Comparison of ENCODE assay signal across 1 cellular context in the genomic region with DNA sequence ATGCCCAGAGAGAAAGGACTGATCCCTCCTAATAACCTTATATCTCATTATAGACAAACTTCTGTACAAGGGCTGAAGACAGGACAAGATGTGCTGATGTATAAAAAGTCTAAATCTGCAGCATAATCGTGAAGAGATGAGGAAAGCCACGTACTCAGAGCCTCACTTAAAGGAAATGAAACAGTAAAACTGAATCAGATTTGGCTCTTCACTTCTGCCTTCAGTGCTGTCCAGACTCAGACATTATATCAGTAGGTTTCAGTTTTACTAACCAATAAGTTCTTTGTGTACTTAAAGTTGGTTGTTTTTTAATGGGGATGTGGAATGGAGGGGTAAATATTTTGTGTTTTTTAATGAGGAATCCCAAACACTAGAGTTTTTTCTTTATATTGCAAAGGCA.
TF ChIP-seq lines count a peak whose summit lies in the region.

No MANE protein-coding gene starts in this region.

TF ChIP-seq in HepG2, 621 proteins besides CTCF, POLR2A, EP300 and RAD21 (continued from another document):
- TF ChIP-seq, protein P1, sequence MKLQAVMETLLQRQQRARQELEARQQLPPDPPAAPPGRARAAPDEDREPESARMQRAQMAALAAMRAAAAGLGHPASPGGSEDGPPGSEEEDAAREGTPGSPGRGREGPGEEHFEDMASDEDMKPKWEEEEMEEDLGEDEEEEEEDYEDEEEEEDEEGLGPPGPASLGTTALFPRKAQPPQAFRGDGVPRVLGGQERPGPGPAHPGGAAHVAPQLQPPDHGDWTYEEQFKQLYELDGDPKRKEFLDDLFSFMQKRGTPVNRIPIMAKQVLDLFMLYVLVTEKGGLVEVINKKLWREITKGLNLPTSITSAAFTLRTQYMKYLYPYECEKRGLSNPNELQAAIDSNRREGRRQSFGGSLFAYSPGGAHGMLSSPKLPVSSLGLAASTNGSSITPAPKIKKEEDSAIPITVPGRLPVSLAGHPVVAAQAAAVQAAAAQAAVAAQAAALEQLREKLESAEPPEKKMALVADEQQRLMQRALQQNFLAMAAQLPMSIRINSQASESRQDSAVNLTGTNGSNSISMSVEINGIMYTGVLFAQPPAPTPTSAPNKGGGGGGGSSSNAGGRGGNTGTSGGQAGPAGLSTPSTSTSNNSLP (IDR thresholded peaks at IDR 0.05; ENCODE audit: low read depth, low read length) = no peak
- no peak for TF ChIP-seq ZFYVE20 (CRISPR knock-in tag; IDR thresholded peaks at IDR 0.05; ENCODE audit: borderline replicate concordance, low read depth)
- no peak for TF ChIP-seq SYNCRIP (IDR thresholded peaks at IDR 0.05; ENCODE audit: insufficient read depth, low read depth, low read length)
- no peak for TF ChIP-seq FOSL2 (CRISPR knock-in tag; IDR thresholded peaks at IDR 0.05)
- no peak for TF ChIP-seq SKI (IDR thresholded peaks at IDR 0.05; ENCODE audit: partially characterized antibody)
- no peak for TF ChIP-seq PITX1 (CRISPR knock-in tag; IDR thresholded peaks at IDR 0.05)
- no peak for TF ChIP-seq ZNF143 (CRISPR knock-in tag; IDR thresholded peaks at IDR 0.05)
- TF ChIP-seq, protein P2, sequence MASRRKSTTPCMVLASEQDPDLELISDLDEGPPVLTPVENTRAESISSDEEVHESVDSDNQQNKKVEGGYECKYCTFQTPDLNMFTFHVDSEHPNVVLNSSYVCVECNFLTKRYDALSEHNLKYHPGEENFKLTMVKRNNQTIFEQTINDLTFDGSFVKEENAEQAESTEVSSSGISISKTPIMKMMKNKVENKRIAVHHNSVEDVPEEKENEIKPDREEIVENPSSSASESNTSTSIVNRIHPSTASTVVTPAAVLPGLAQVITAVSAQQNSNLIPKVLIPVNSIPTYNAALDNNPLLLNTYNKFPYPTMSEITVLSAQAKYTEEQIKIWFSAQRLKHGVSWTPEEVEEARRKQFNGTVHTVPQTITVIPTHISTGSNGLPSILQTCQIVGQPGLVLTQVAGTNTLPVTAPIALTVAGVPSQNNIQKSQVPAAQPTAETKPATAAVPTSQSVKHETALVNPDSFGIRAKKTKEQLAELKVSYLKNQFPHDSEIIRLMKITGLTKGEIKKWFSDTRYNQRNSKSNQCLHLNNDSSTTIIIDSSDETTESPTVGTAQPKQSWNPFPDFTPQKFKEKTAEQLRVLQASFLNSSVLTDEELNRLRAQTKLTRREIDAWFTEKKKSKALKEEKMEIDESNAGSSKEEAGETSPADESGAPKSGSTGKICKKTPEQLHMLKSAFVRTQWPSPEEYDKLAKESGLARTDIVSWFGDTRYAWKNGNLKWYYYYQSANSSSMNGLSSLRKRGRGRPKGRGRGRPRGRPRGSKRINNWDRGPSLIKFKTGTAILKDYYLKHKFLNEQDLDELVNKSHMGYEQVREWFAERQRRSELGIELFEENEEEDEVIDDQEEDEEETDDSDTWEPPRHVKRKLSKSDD (CRISPR knock-in tag; IDR thresholded peaks at IDR 0.05; ENCODE audit: low read depth) = no peak
- TF ChIP-seq KDM2A (CRISPR knock-in tag; IDR thresholded peaks at IDR 0.05; ENCODE audit: borderline replicate concordance, low read depth) = no peak
- TF ChIP-seq HOXA9 (CRISPR knock-in tag; IDR thresholded peaks at IDR 0.05; ENCODE audit: borderline replicate concordance) = no peak
- TF ChIP-seq SAFB2 (CRISPR knock-in tag; IDR thresholded peaks at IDR 0.05; ENCODE audit: borderline replicate concordance, low read depth) = no peak
- no peak for TF ChIP-seq ZNF678 (CRISPR knock-in tag; IDR thresholded peaks at IDR 0.05)
- TF ChIP-seq FOXP1 (IDR thresholded peaks at IDR 0.05) = no peak
- no peak for TF ChIP-seq FOXP1 (CRISPR knock-in tag; IDR thresholded peaks at IDR 0.05)
- TF ChIP-seq ZNF562 (CRISPR knock-in tag; IDR thresholded peaks at IDR 0.05; ENCODE audit: borderline replicate concordance) = no peak
TF ChIP-seq in HepG2: peak in this region for 0.
